Comparison of ENCODE assay signal across 26 cellular contexts in genomic region chr1:26328597-26328996, GRCh38. TPM values are rescaled to one million over a fixed set of nuclear protein-coding genes. Genes with fewer than 3 reads are reported as not detected.
"Had no signal": no experiment of that assay in that cellular context is flagged by ENCODE, and none has a peak within 500 bp of the region (broad histone marks: within the 10 kb centered on the region; RNA-seq: fewer than 3 reads in every experiment).

No MANE protein-coding gene starts in this region.

- H3K36me3 ChIP-seq: esophagus muscularis mucosa, tibial nerve had no signal

- H3K27ac ChIP-seq: esophagus muscularis mucosa, heart right ventricle, psoas muscle, tibial nerve had no signal

- H3K36me3 Mint-ChIP-seq: brain had no signal

- DNase-seq: activated CD4-positive, alpha-beta T cell treated with anti-CD3 and anti-CD28 coated beads, Interleukin-2, amount 50 U/mL, for 1 hour; activated CD8-positive, alpha-beta memory T cell treated with anti-CD3 and anti-CD28 coated beads for 24 hours; activated CD8-positive, alpha-beta memory T cell treated with anti-CD3 and anti-CD28 coated beads, Interleukin-2, amount 50 U/mL, for 48 hours; activated effector memory CD4-positive, alpha-beta T cell treated with Interleukin-2 at 50 U/mL for 16 hours; activated naive CD4-positive, alpha-beta T cell treated with anti-CD3 and anti-CD28 coated beads, Interleukin-2, amount 10 ng/mL, durations not matched to agents 7 days and 5 days; activated naive CD8-positive, alpha-beta T cell treated with anti-CD3 and anti-CD28 coated beads, Interleukin-2, amount 50 U/mL, for 24 hours; activated T-cell treated with anti-CD3 and anti-CD28 coated beads, Interleukin-2, amount 50 U/mL, for 48 hours; anterior cingulate cortex; cerebellar nuclear complex; cortex of kidney; effector CD4-positive, alpha-beta T cell; heart right ventricle; immature natural killer cell; left ventricle myocardium superior; nephron progenitor cell; psoas muscle; T-helper 9 cell had no signal

- H3K4me1 ChIP-seq: esophagus muscularis mucosa, heart right ventricle, tibial nerve had no signal

- H3K4me3 ChIP-seq: esophagus muscularis mucosa, heart right ventricle, psoas muscle, tibial nerve had no signal

- H3K27ac Mint-ChIP-seq: activated naive CD4-positive, alpha-beta T cell treated with anti-CD3 and anti-CD28 coated beads, Interleukin-2, amount 10 ng/mL, durations not matched to agents 7 days and 5 days; activated naive CD8-positive, alpha-beta T cell treated with anti-CD3 and anti-CD28 coated beads, Interleukin-2, amount 50 U/mL, for 24 hours; immature natural killer cell; nephron progenitor cell; stimulated activated naive CD8-positive, alpha-beta T cell treated with anti-CD3 and anti-CD28 coated beads, Interleukin-15, Interleukin-2, amounts not matched to agents 100 ng/mL and 50 ng/mL, for 24 hours had no signal

- ATAC-seq: activated CD4-positive, CD25-positive, alpha-beta regulatory T cell treated with anti-CD3 and anti-CD28 coated beads, Interleukin-2, amount 50 U/mL, for 24 hours; activated naive CD8-positive, alpha-beta T cell treated with anti-CD3 and anti-CD28 coated beads, Interleukin-2, amount 50 U/mL, for 24 hours; heart right ventricle; left ventricle myocardium superior; psoas muscle; right cardiac atrium had no signal

- H3K9me3 Mint-ChIP-seq: activated naive CD4-positive, alpha-beta T cell treated with anti-CD3 and anti-CD28 coated beads, Interleukin-2, amount 10 ng/mL, durations not matched to agents 7 days and 5 days; activated naive CD8-positive, alpha-beta T cell treated with anti-CD3 and anti-CD28 coated beads, Interleukin-2, amount 50 U/mL, for 24 hours; brain; immature natural killer cell; nephron progenitor cell; stimulated activated naive CD8-positive, alpha-beta T cell treated with anti-CD3 and anti-CD28 coated beads, Interleukin-15, Interleukin-2, amounts not matched to agents 100 ng/mL and 50 ng/mL, for 24 hours had no signal

- H3K27me3 Mint-ChIP-seq: activated naive CD8-positive, alpha-beta T cell treated with anti-CD3 and anti-CD28 coated beads, Interleukin-2, amount 50 U/mL, for 24 hours; stimulated activated naive CD8-positive, alpha-beta T cell treated with anti-CD3 and anti-CD28 coated beads, Interleukin-15, Interleukin-2, amounts not matched to agents 100 ng/mL and 50 ng/mL, for 24 hours had no signal

- H3K4me3 Mint-ChIP-seq: activated naive CD4-positive, alpha-beta T cell treated with anti-CD3 and anti-CD28 coated beads, Interleukin-2, amount 10 ng/mL, durations not matched to agents 7 days and 5 days; activated naive CD8-positive, alpha-beta T cell treated with anti-CD3 and anti-CD28 coated beads, Interleukin-2, amount 50 U/mL, for 24 hours; brain; immature natural killer cell; nephron progenitor cell; stimulated activated naive CD8-positive, alpha-beta T cell treated with anti-CD3 and anti-CD28 coated beads, Interleukin-15, Interleukin-2, amounts not matched to agents 100 ng/mL and 50 ng/mL, for 24 hours had no signal

- H3K4me1 Mint-ChIP-seq: activated naive CD8-positive, alpha-beta T cell treated with anti-CD3 and anti-CD28 coated beads, Interleukin-2, amount 50 U/mL, for 24 hours; immature natural killer cell; nephron progenitor cell had no signal

- H3K9me3 ChIP-seq: esophagus muscularis mucosa, heart right ventricle, psoas muscle, tibial nerve had no signal

RNA-seq across cellular contexts. Expression of gene CD52, which starts 10.8 kb away (rescaled TPM):
- total RNA-seq: myocyte, osteoblast, skeletal muscle tissue had no signal

RNA-seq across cellular contexts. Expression of gene CRYBG2, which starts 25.3 kb away (rescaled TPM):
- total RNA-seq: left ventricle myocardium superior, myocyte, osteoblast, right cardiac atrium, skeletal muscle tissue had no signal
- polyA plus RNA-seq: right cardiac atrium had no signal

RNA-seq across cellular contexts. Expression of gene ZNF683, which starts 44.0 kb away (rescaled TPM):
- total RNA-seq: esophagus muscularis mucosa, left ventricle myocardium superior, myocyte, osteoblast, psoas muscle, skeletal muscle tissue, tibial nerve had no signal
- polyA plus RNA-seq: right cardiac atrium had no signal
